Comparison of ENCODE assay signal across 28 cellular contexts in the genomic region with DNA sequence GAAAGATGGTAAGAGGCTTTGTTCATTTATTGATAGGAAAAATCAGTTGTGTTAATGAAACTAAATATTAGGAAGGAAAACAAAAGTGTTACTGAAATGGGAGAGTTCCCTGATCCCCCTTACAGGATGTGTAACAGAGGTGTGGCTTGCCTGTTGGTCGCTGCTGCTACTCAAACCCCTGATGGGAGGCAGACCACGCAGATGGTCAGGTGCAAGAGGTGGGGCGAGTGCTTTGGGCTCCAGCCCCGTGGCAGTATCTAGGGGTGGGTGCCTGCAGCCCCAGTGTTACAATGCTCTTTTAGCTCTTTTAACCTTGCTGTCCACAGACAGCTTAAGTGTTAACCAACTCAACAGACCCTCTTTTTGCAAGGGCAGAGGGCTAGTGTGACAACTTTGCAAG.
"Had no signal": no experiment of that assay in that cellular context is flagged by ENCODE, and none has a peak within 500 bp of the region (broad histone marks: within the 10 kb centered on the region; RNA-seq: fewer than 3 reads in every experiment).

No MANE protein-coding gene starts in this region.

- H3K27ac Mint-ChIP-seq: dendritic cell treated with granulocyte-macrophage colony-stimulating factor and Interleukin-4, amounts not matched to agents 40 ng/mL and 50 ng/mL, for 4 days; effector memory CD8-positive, alpha-beta T cell; endodermal cell; mesothelial cell of epicardium; naive thymus-derived CD8-positive, alpha-beta T cell had no signal

- H3K4me1 Mint-ChIP-seq: naive B cell; naive thymus-derived CD8-positive, alpha-beta T cell had no signal

- H3K4me1 ChIP-seq: esophagus squamous epithelium, gastrocnemius medialis, left lung, lower lobe of right lung had no signal

- FAIRE-seq: endometrium, islet of Langerhans, keratinocyte had no signal

- H3K9me3 ChIP-seq: esophagus squamous epithelium, gastrocnemius medialis, left lung, lower lobe of right lung, mucosa of descending colon had no signal

- H3K27ac ChIP-seq: epithelial cell of prostate, esophagus squamous epithelium, gastrocnemius medialis, heart right ventricle, left lung, lower lobe of right lung had no signal

- ATAC-seq: effector memory CD8-positive, alpha-beta T cell; esophagus mucosa; gastrocnemius medialis; heart right ventricle; left cardiac atrium; left lung; left ventricle myocardium superior; lower lobe of right lung; mucosa of descending colon; naive thymus-derived CD8-positive, alpha-beta T cell had no signal

- H3K4me3 Mint-ChIP-seq: dendritic cell treated with granulocyte-macrophage colony-stimulating factor and Interleukin-4, amounts not matched to agents 40 ng/mL and 50 ng/mL, for 4 days; effector memory CD8-positive, alpha-beta T cell; endodermal cell; mesothelial cell of epicardium; naive B cell; naive thymus-derived CD8-positive, alpha-beta T cell had no signal

- H3K4me3 ChIP-seq: esophagus squamous epithelium, gastrocnemius medialis, heart right ventricle, left lung, lower lobe of right lung, mucosa of descending colon had no signal

- DNase-seq: cortex of kidney; effector CD8-positive, alpha-beta T cell; effector memory CD8-positive, alpha-beta T cell; endodermal cell; erythroblast; esophagus squamous epithelium; foreskin fibroblast; foreskin melanocyte; gastrocnemius medialis; glutamatergic neuron; head of caudate nucleus; heart right ventricle; hippocampal formation; left cardiac atrium; left ventricle myocardium superior; lower lobe of right lung; mesenchymal stem cell; mucosa of descending colon; naive B cell; naive thymus-derived CD8-positive, alpha-beta T cell had no signal

- H3K27me3 Mint-ChIP-seq: dendritic cell treated with granulocyte-macrophage colony-stimulating factor and Interleukin-4, amounts not matched to agents 40 ng/mL and 50 ng/mL, for 4 days had no signal

- H3K9me3 Mint-ChIP-seq: dendritic cell treated with granulocyte-macrophage colony-stimulating factor and Interleukin-4, amounts not matched to agents 40 ng/mL and 50 ng/mL, for 4 days; effector memory CD8-positive, alpha-beta T cell had no signal

- H3K27me3 ChIP-seq: esophagus squamous epithelium, gastrocnemius medialis, heart right ventricle, left lung had no signal

- H3K36me3 Mint-ChIP-seq: naive B cell had no signal

- H3K36me3 ChIP-seq: esophagus squamous epithelium, gastrocnemius medialis, heart right ventricle, left lung, lower lobe of right lung had no signal
